ENCODE assay signal across 16 cellular contexts in genomic region chr14:104382361-104383087, GRCh38.
"Had no signal": no experiment of that assay in that cellular context is flagged by ENCODE, and none has a peak within 500 bp of the region (broad histone marks: within the 10 kb centered on the region; RNA-seq: fewer than 3 reads in every experiment).

No MANE protein-coding gene starts in this region.

- H3K27ac ChIP-seq: dorsolateral prefrontal cortex, epithelial cell of prostate, foreskin keratinocyte, skin epidermis, stomach had no signal

- H3K4me1 ChIP-seq: foreskin keratinocyte had no signal

- DNase-seq: activated CD4-positive, alpha-beta T cell treated with anti-CD3 and anti-CD28 coated beads, Interleukin-2, amount 10 ng/mL, durations not matched to agents 24 days and 14 days; activated CD8-positive, alpha-beta T cell treated with anti-CD3 and anti-CD28 coated beads for 36 hours; activated effector memory CD4-positive, alpha-beta T cell treated with anti-CD3 and anti-CD28 coated beads, Interleukin-2, amount 50 U/mL, for 16 hours; activated T-cell treated with anti-CD3 and anti-CD28 coated beads, Interleukin-2, amount 50 U/mL, for 72 hours; amniotic stem cell; caudate nucleus; foreskin keratinocyte; nucleus accumbens; SIG-M5; stimulated activated CD4-positive, alpha-beta T cell treated with anti-CD3 and anti-CD28 coated beads, Interleukin-4, amount 100 ng/mL, for 1 hour; stomach; T-cell; trophoblast cell had no signal

- H3K4me3 ChIP-seq: dorsolateral prefrontal cortex, skin epidermis, stomach had no signal

- H3K36me3 ChIP-seq: stomach had no signal
